Comparison of ENCODE assay signal across 8 cellular contexts in the genomic region with DNA sequence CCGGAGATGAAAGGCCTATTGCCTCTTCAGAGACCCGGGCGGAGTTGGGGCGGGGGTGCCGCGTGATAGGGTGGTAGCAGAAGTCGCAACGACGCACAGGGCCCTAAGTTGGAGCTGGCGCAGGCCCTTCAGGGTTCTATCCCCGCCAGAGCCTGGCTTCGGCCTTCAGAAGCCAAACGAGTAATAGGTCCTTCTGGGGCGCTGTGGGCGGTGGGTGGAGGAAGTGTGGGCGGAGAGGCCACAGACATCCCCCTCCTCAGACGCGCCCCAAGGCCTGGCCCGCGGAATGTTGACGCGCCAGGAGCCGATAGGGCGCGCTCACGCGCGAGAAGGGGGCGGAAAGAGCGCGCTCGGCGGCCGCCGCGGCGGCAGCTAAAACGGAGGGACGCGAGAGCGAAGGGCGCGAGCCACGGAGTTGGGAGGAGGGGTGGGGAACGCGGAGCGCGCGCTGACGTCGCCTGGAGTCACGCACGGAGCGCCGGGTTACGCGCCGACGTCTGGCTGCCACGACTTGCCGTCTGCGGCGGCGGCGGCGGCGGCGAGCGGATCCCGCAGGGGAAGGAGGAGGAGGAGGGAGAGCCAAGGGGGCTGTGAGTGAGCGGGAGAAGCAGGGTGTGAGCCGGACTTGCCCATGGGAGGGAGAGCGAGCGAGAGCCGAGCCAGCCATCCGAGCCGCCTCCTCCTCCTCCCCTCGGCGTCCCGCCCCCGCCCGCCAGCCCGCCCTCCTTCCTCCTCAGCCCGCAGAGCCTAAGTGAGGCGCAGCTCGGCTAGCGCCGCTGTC. TPM values are rescaled to one million over a fixed set of nuclear protein-coding genes. Genes with fewer than 3 reads are reported as not detected.
A peak's percentile ranks its signal among the peaks of the same experiment; 100 is the strongest.
DNase-seq lines count a peak whose midpoint lies in the region; ATAC-seq and TF ChIP-seq lines count a peak whose summit lies in the region.

No MANE protein-coding gene starts in this region.

- DNase-seq in NCI-H1092 (lab: John Stamatoyannopoulos, UW) (peak; percentile 79), adipocyte (ENCODE audit: low read depth) (peak; percentile 97), cardiac septum (ENCODE audit: low spot score) (peak; percentile 96), posterior cingulate gyrus (peak; percentile 85 to 99 (median 92)), upper lobe of left lung (peak; percentile 91 to 99)

- ATAC-seq in HG02610 (IDR thresholded peaks at IDR 0.05; ENCODE audit: unreplicated experiment) (peak; percentile 90), upper lobe of left lung (ENCODE audit: low FRiP score in 2 of 2) (peak; percentile 97 to 98)

- peak overlapping the region; percentile 97 for H3K4me2 ChIP-seq in SU-DHL-6 (ENCODE audit: low read depth, low read length, poor library complexity, severe bottlenecking)

- peaks cover 17% of the 10 kb centered on the region for H4K20me1 ChIP-seq in SU-DHL-6 (ENCODE audit: low read depth, low read length)

- H3K4me3 ChIP-seq in SU-DHL-6 (ENCODE audit: insufficient read depth, low read length, poor library complexity, severe bottlenecking): peak overlapping the region; percentile 97
- peak overlapping the region; percentile 97 for H3K4me3 ChIP-seq in adipocyte (ENCODE audit: low read length)
- peak overlapping the region; percentile 53 to 94 (median 82) for H3K4me3 ChIP-seq in upper lobe of left lung

- 0% methylated on average over 1 to 48 of the region's 88 CpGs for WGBS in upper lobe of left lung, 2 donors

- H2AFZ ChIP-seq in SU-DHL-6 (ENCODE audit: low read depth, low read length, severe bottlenecking): peak overlapping the region; percentile 87

- H3K4me1 ChIP-seq in adipocyte (ENCODE audit: control insufficient read depth, insufficient read depth, low read length): peaks cover 49% of the 10 kb centered on the region
- H3K4me1 ChIP-seq in upper lobe of left lung: peaks cover 28 to 44% (median 32%) of the 10 kb centered on the region in 4 donors

- no peak for TF ChIP-seq EP300 in upper lobe of left lung (IDR thresholded peaks at IDR 0.05)

- H3K9me2 ChIP-seq in SU-DHL-6 (replicated peaks; ENCODE audit: insufficient read depth, low read length): no peaks in the 10 kb centered on the region

- H3K27me3 ChIP-seq in SU-DHL-6 (ENCODE audit: low read length): no peaks in the 10 kb centered on the region
- H3K27me3 ChIP-seq in adipocyte (replicated peaks; ENCODE audit: control insufficient read depth, insufficient read depth, low read length): no peaks in the 10 kb centered on the region
- no peaks in the 10 kb centered on the region for H3K27me3 ChIP-seq in upper lobe of left lung

- H3K9ac ChIP-seq in SU-DHL-6 (ENCODE audit: low read length) (peak overlapping the region; percentile 84), adipocyte (ENCODE audit: low read length) (peak overlapping the region; percentile 90)

- H3K36me3 ChIP-seq in SU-DHL-6 (ENCODE audit: low read length): no peaks in the 10 kb centered on the region
- no peaks in the 10 kb centered on the region for H3K36me3 ChIP-seq in adipocyte (ENCODE audit: control insufficient read depth, insufficient read depth, low read length, severe bottlenecking)
- no peaks in the 10 kb centered on the region for H3K36me3 ChIP-seq in upper lobe of left lung

- peak; percentile 14 to 92 (median 74) for TF ChIP-seq POLR2A in upper lobe of left lung (IDR thresholded peaks at IDR 0.05)

- TF ChIP-seq CTCF in GM12872 (IDR thresholded peaks at IDR 0.05; ENCODE audit: insufficient read depth, low read depth, low read length): 0 out of 3 replicates have a peak, but pooled peaks have one; percentile 11
- no peak for TF ChIP-seq CTCF in SU-DHL-6 (IDR thresholded peaks at IDR 0.05; ENCODE audit: insufficient read depth, low read length, poor library complexity, severe bottlenecking)
- TF ChIP-seq CTCF in upper lobe of left lung (IDR thresholded peaks at IDR 0.05): peak in 4 of 6 experiments; percentile 46 to 55 (median 53)

- H3K9me3 ChIP-seq in SU-DHL-6 (ENCODE audit: insufficient read depth, low read length) (no peaks in the 10 kb centered on the region), adipocyte (ENCODE audit: control insufficient read depth, low read length) (no peaks in the 10 kb centered on the region), upper lobe of left lung (no peaks in the 10 kb centered on the region)

- peaks cover 26% of the 10 kb centered on the region for H3F3A ChIP-seq in SU-DHL-6 (ENCODE audit: insufficient read depth)

- peak overlapping the region; percentile 66 for H3K27ac ChIP-seq in SU-DHL-6 (ENCODE audit: low read depth, low read length)
- peak overlapping the region; percentile 94 to 98 (median 96) for H3K27ac ChIP-seq in upper lobe of left lung

- intact Hi-C loops in cardiac septum (cut with DNase I) (loop anchor here (5.0 kb wide), 1 partner anchor 40 kb away; no protein-coding TSS in a partner anchor), posterior cingulate gyrus (cut with DNase I) (no loop called here)

- H3K79me2 ChIP-seq in SU-DHL-6 (ENCODE audit: insufficient read depth, low read length): peaks cover 33% of the 10 kb centered on the region

RNA-seq across cellular contexts. Expression of a gene that starts 6.4 kb away (rescaled TPM):
- total RNA-seq in cardiac septum (30.7 TPM), upper lobe of left lung (10 to 100 TPM; 13.8 to 43.2 (median 22.7) TPM)

RNA-seq across cellular contexts. Expression of a gene that starts 18.2 kb away (rescaled TPM):
- total RNA-seq in cardiac septum: 15.9 TPM
- total RNA-seq in upper lobe of left lung: 10 to 100 TPM in 4 of 6 donors, 1 to 10 TPM in 2; 8.4 to 32.8 (median 11.8) TPM

Comparison
In these comparisons a context has a peak if more than half of its experiments do, and no peak if none do; other contexts are left out.
1. Peak in every context shown above with its lines: DNase-seq, ATAC-seq, H3K4me3 ChIP-seq and H3K27ac ChIP-seq.